11 cellular contexts compared by ENCODE assay signal in the genomic region with DNA sequence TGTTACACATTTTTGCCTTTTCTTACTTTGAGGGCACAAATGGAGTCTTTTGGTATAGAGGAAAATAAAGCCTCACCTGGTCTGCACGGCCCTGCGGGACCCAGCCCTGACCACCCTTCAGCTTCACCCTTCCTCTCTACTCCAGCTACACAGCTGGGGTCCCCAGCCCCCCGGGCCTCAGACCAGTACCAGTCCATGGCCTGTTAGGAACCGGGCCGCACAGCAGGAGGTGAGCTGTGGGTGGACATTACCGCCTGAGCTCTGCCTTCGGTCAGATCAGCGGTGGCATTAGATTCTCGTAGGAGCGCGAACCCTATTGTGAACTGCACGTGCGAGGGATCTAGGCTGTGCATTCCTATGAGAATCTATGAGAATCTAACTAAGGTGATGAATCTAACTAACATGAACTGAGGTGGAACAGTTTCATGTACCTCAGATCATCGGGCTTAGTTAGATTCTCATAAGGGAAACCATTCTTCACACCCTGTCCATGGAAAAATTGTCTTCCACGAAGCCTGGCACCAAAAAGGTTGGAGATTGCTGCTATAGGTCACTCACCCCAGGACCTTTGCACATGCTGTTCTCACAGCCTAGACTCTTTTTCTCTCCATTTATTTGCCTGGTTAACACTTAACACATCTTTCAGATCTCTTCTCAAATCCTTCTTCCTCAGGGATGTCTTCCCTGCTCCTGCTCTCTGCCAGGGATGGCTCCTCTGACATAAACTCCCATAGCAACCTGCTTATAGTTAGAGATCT. TPM values are rescaled to one million over a fixed set of nuclear protein-coding genes. Genes with fewer than 3 reads are reported as not detected.
DNase-seq lines count a peak whose midpoint lies in the region; ATAC-seq and TF ChIP-seq lines count a peak whose summit lies in the region.
"Had no signal": no experiment of that assay in that cellular context is flagged by ENCODE, and none has a peak within 500 bp of the region (broad histone marks: within the 10 kb centered on the region; RNA-seq: fewer than 3 reads in every experiment).

No MANE protein-coding gene starts in this region.

- peaks cover 41% of the 10 kb centered on the region for H3F3A ChIP-seq in neural progenitor cell (ENCODE audit: low read depth)

- intact Hi-C loops in left ventricle myocardium inferior (cut with micrococcal nuclease) (no loop called here), left ventricle myocardium superior (cut with micrococcal nuclease) (no loop called here), vagina (cut with DNase I) (no loop called here)

- peaks cover 12% of the 10 kb centered on the region for H3K36me3 Mint-ChIP-seq in central memory CD8-positive, alpha-beta T cell (ENCODE audit: insufficient read depth)
- H3K36me3 Mint-ChIP-seq in neural progenitor cell: no peaks in the 10 kb centered on the region

- H3K4me3 ChIP-seq in left ventricle myocardium inferior (no peak overlapping the region), neural progenitor cell (no peak overlapping the region), vagina (no peak overlapping the region)
- H3K4me3 ChIP-seq: HAP-1 had no signal

- no peaks in the 10 kb centered on the region for H3K9me3 Mint-ChIP-seq in central memory CD8-positive, alpha-beta T cell
- H3K9me3 Mint-ChIP-seq in neural progenitor cell: peaks cover 2% of the 10 kb centered on the region

- peak overlapping the region; percentile 67 for H3K27ac Mint-ChIP-seq in central memory CD8-positive, alpha-beta T cell (ENCODE audit: low read depth)
- peak overlapping the region; percentile 97 for H3K27ac Mint-ChIP-seq in neural progenitor cell

- TF ChIP-seq CTCF in left ventricle myocardium inferior (IDR thresholded peaks at IDR 0.05; ENCODE audit: borderline replicate concordance) (no peak), neural progenitor cell (IDR thresholded peaks at IDR 0.05) (no peak), vagina (IDR thresholded peaks at IDR 0.05) (no peak)

- H3K4me1 Mint-ChIP-seq in central memory CD8-positive, alpha-beta T cell: peaks cover 77% of the 10 kb centered on the region
- peaks cover 88% of the 10 kb centered on the region for H3K4me1 Mint-ChIP-seq in neural progenitor cell

- H3K27ac ChIP-seq in left ventricle myocardium inferior (replicated peaks): peak overlapping the region; percentile 89
- H3K27ac ChIP-seq in neural progenitor cell: no peak overlapping the region
- peak overlapping the region; percentile 86 for H3K27ac ChIP-seq in vagina

- TF ChIP-seq POLR2A in vagina (IDR thresholded peaks at IDR 0.05): no peak

- H2AFZ ChIP-seq in neural progenitor cell (replicated peaks): no peak overlapping the region

- H3K27me3 Mint-ChIP-seq in central memory CD8-positive, alpha-beta T cell: no peaks in the 10 kb centered on the region
- H3K27me3 Mint-ChIP-seq in neural progenitor cell (ENCODE audit: insufficient read depth, low read depth): peaks cover 8% of the 10 kb centered on the region

- H3K4me2 ChIP-seq in neural progenitor cell: peak overlapping the region; percentile 46

- H4K20me1 ChIP-seq in neural progenitor cell (ENCODE audit: low read depth): peaks cover 19% of the 10 kb centered on the region

- H3K27me3 ChIP-seq in left ventricle myocardium inferior (ENCODE audit: low read depth) (no peaks in the 10 kb centered on the region), neural progenitor cell (no peaks in the 10 kb centered on the region), vagina (no peaks in the 10 kb centered on the region)

- H3K9ac ChIP-seq in neural progenitor cell: no peak overlapping the region

- H3K9me3 ChIP-seq in left ventricle myocardium inferior (replicated peaks): no peaks in the 10 kb centered on the region
- no peaks in the 10 kb centered on the region for H3K9me3 ChIP-seq in neural progenitor cell (ENCODE audit: low read depth)
- no peaks in the 10 kb centered on the region for H3K9me3 ChIP-seq in vagina
- H3K9me3 ChIP-seq: HAP-1 had no signal

- H3K79me2 ChIP-seq in neural progenitor cell (ENCODE audit: low read depth): no peaks in the 10 kb centered on the region

- H3K4me3 Mint-ChIP-seq in central memory CD8-positive, alpha-beta T cell: no peak overlapping the region
- H3K4me3 Mint-ChIP-seq in neural progenitor cell: peak overlapping the region; percentile 11

- H3K4me1 ChIP-seq in left ventricle myocardium inferior: peaks cover 75% of the 10 kb centered on the region
- peaks cover 46% of the 10 kb centered on the region for H3K4me1 ChIP-seq in neural progenitor cell
- peaks cover 97% of the 10 kb centered on the region for H3K4me1 ChIP-seq in vagina

- no peaks in the 10 kb centered on the region for H3K36me3 ChIP-seq in left ventricle myocardium inferior
- H3K36me3 ChIP-seq in neural progenitor cell: no peaks in the 10 kb centered on the region
- no peaks in the 10 kb centered on the region for H3K36me3 ChIP-seq in vagina
- H3K36me3 ChIP-seq: HAP-1 had no signal

- no peak for ATAC-seq in left ventricle myocardium superior
- no peak for ATAC-seq in central memory CD8-positive, alpha-beta T cell (replicated peaks; ENCODE audit: extremely low read depth, poor library complexity, severe bottlenecking)
- ATAC-seq in HG03354 (IDR thresholded peaks at IDR 0.05; ENCODE audit: poor library complexity, severe bottlenecking, unreplicated experiment): no peak

- DNase-seq in left ventricle myocardium inferior (no peak), left ventricle myocardium superior (no peak), neural progenitor cell (ENCODE audit: low spot score) (no peak), vagina (ENCODE audit: extremely low spot score in 2 of 2) (no peak), NCI-H1105 treated with DMSO at 0.1 percent for 48 hours (lab: John Stamatoyannopoulos, UW) (no peak), KG1 (lab: John Stamatoyannopoulos, UW) (no peak)
- DNase-seq in central memory CD8-positive, alpha-beta T cell (ENCODE audit: low spot score in 2 of 2): no peak
- DNase-seq: activated CD4-positive, alpha-beta T cell treated with anti-CD3 and anti-CD28 coated beads, Interleukin-2, amount 50 U/mL, for 48 hours; SHP77 had no signal

RNA-seq across cellular contexts. Expression of a gene that starts 37.5 kb away (rescaled TPM):
- total RNA-seq in left ventricle myocardium inferior (54.7 TPM), left ventricle myocardium superior (43.3 TPM), neural progenitor cell (ENCODE audit: low replicate concordance) (12.5 and 15.2 TPM in 2 replicates), vagina (93.8 TPM)
